Comparison of ENCODE assay signal across 30 cellular contexts in the genomic region with DNA sequence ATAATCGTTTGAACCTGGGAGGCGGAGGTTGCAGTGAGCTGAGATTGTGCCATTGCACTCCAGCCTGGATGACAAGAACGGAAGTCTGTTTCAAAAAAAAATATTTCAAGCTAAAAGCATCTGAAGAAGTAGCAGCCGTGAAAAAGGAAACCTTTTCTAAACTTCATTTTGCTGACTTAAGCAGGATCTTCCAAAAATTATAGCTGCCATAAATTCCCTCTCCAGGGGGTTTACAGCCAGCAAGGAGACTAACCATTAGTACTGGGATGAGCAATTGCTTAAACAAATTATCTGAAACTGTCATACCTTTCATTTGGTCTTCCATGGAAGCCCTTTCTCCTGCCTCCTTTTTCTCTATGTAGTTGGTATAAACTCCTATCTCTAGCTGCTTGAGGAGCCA.
"Had no signal": no experiment of that assay in that cellular context is flagged by ENCODE, and none has a peak within 500 bp of the region (broad histone marks: within the 10 kb centered on the region; RNA-seq: fewer than 3 reads in every experiment).

No MANE protein-coding gene starts in this region.

- H3K4me1 ChIP-seq: adrenal gland, ascending aorta, breast epithelium, colonic mucosa, esophagus squamous epithelium, gastroesophageal sphincter, heart right ventricle had no signal

- H3K27ac ChIP-seq: adrenal gland, ascending aorta, breast epithelium, cardiac muscle cell, colonic mucosa, epithelial cell of prostate, esophagus squamous epithelium, gastroesophageal sphincter, heart right ventricle had no signal

- H3K27me3 ChIP-seq: adrenal gland, ascending aorta, breast epithelium, cardiac muscle cell, colonic mucosa, gastroesophageal sphincter, heart right ventricle had no signal

- ATAC-seq: activated CD4-positive, alpha-beta T cell treated with anti-CD3 and anti-CD28 coated beads for 36 hours; activated CD8-positive, alpha-beta memory T cell treated with anti-CD3 and anti-CD28 coated beads, Interleukin-2, amount 10 ng/mL, durations not matched to agents 7 days and 5 days; activated CD8-positive, alpha-beta T cell treated with anti-CD3 and anti-CD28 coated beads, Interleukin-2, amount 10 ng/mL, durations not matched to agents 7 days and 5 days; activated naive CD8-positive, alpha-beta T cell treated with anti-CD3 and anti-CD28 coated beads, Interleukin-2, amount 50 U/mL, for 24 hours; gastroesophageal sphincter; heart right ventricle; T-helper 17 cell had no signal

- H3K9me3 ChIP-seq: adrenal gland, ascending aorta, breast epithelium, colonic mucosa, esophagus squamous epithelium, gastroesophageal sphincter, heart right ventricle had no signal

- DNase-seq: activated CD4-positive, alpha-beta memory T cell treated with anti-CD3 and anti-CD28 coated beads for 36 hours; activated CD4-positive, alpha-beta T cell treated with anti-CD3 and anti-CD28 coated beads for 36 hours; activated CD4-positive, alpha-beta T cell treated with anti-CD3 and anti-CD28 coated beads, Interleukin-2, amount 10 ng/mL, durations not matched to agents 24 days and 14 days; activated CD4-positive, CD25-positive, alpha-beta regulatory T cell; activated CD4-positive, CD25-positive, alpha-beta regulatory T cell treated with anti-CD3 and anti-CD28 coated beads, Interleukin-2, amount 50 U/mL, for 72 hours; activated CD8-positive, alpha-beta memory T cell treated with anti-CD3 and anti-CD28 coated beads, Interleukin-2, amount 10 ng/mL, durations not matched to agents 7 days and 5 days; activated CD8-positive, alpha-beta memory T cell treated with anti-CD3 and anti-CD28 coated beads, Interleukin-2, amount 50 U/mL, for 4 hours; activated CD8-positive, alpha-beta T cell treated with anti-CD3 and anti-CD28 coated beads, Interleukin-2, amount 10 ng/mL, durations not matched to agents 7 days and 5 days; activated effector memory CD4-positive, alpha-beta T cell treated with anti-CD3 and anti-CD28 coated beads, Interleukin-2, amount 50 U/mL, for 16 hours; activated naive CD4-positive, alpha-beta T cell treated with anti-CD3 and anti-CD28 coated beads for 36 hours; activated naive CD8-positive, alpha-beta T cell treated with anti-CD3 and anti-CD28 coated beads for 36 hours; activated naive CD8-positive, alpha-beta T cell treated with anti-CD3 and anti-CD28 coated beads, Interleukin-2, amount 50 U/mL, for 24 hours; activated T-cell treated with anti-CD3 and anti-CD28 coated beads, Interleukin-2, amount 50 U/mL, for 1 hour; activated T-cell treated with anti-CD3 and anti-CD28 coated beads, Interleukin-2, amount 50 U/mL, for 48 hours; adrenal gland; amygdala; central memory CD4-positive, alpha-beta T cell; cerebellar nuclear complex; colonic mucosa; effector CD8-positive, alpha-beta T cell; esophagus squamous epithelium; foreskin melanocyte; heart right ventricle; T-helper 17 cell; T1000 had no signal

- H3K36me3 ChIP-seq: adrenal gland, ascending aorta, breast epithelium, cardiac muscle cell, colonic mucosa, esophagus squamous epithelium, gastroesophageal sphincter, heart right ventricle had no signal

- H3K4me3 ChIP-seq: adrenal gland, ascending aorta, breast epithelium, cardiac muscle cell, colonic mucosa, esophagus squamous epithelium, gastroesophageal sphincter, heart right ventricle had no signal
